ENCODE assay signal across 8 cellular contexts in genomic region chr22:49971232-49972162, GRCh38. TPM values are rescaled to one million over a fixed set of nuclear protein-coding genes. Genes with fewer than 3 reads are reported as not detected.
DNase-seq lines count a peak whose midpoint lies in the region; ATAC-seq and TF ChIP-seq lines count a peak whose summit lies in the region.

No MANE protein-coding gene starts in this region.

- H3K27me3 ChIP-seq in HL-60 (ENCODE audit: insufficient read depth, poor library complexity, severe bottlenecking): no peaks in the 10 kb centered on the region

- H3K27me3 Mint-ChIP-seq in CD14-positive monocyte (ENCODE audit: low read depth in 3 of 3) (peaks cover 0 to 11% (median 2%) of the 10 kb centered on the region in 3 donors), endothelial cell (ENCODE audit: unreplicated experiment) (peaks cover 22% of the 10 kb centered on the region)
- no peaks in the 10 kb centered on the region for H3K27me3 Mint-ChIP-seq in stimulated activated naive B cell treated with anti-CD40 and anti-IgM and Interleukin-4, amounts not matched to agents 10 μg/mL and 1 μg/mL and 100 μg/mL, for 72 hours

- H3K36me3 Mint-ChIP-seq in CD14-positive monocyte (peaks cover 0 to 6% of the 10 kb centered on the region in 2 donors), endothelial cell (ENCODE audit: low read depth, unreplicated experiment) (peaks cover 8% of the 10 kb centered on the region)
- H3K36me3 Mint-ChIP-seq in stimulated activated naive B cell treated with anti-CD40 and anti-IgM and Interleukin-4, amounts not matched to agents 10 μg/mL and 1 μg/mL and 100 μg/mL, for 72 hours: peaks cover 2 to 13% of the 10 kb centered on the region in 2 donors

- H3K4me3 Mint-ChIP-seq in CD14-positive monocyte (peak overlapping the region; percentile 80 to 85), endothelial cell (ENCODE audit: unreplicated experiment) (no peak overlapping the region)
- no peak overlapping the region for H3K4me3 Mint-ChIP-seq in stimulated activated naive B cell treated with anti-CD40 and anti-IgM and Interleukin-4, amounts not matched to agents 10 μg/mL and 1 μg/mL and 100 μg/mL, for 72 hours

- H3K4me3 ChIP-seq in HL-60 (replicated peaks; ENCODE audit: insufficient read depth, low read length): peak overlapping the region; percentile 47

- H3K27ac Mint-ChIP-seq in CD14-positive monocyte (peak overlapping the region; percentile 87 to 96 (median 93)), endothelial cell (ENCODE audit: unreplicated experiment) (no peak overlapping the region)
- H3K27ac Mint-ChIP-seq in stimulated activated naive B cell treated with anti-CD40 and anti-IgM and Interleukin-4, amounts not matched to agents 10 μg/mL and 1 μg/mL and 100 μg/mL, for 72 hours: peak overlapping the region; percentile 97

- TF ChIP-seq CTCF in CD14-positive monocyte (IDR thresholded peaks at IDR 0.05): no peak
- TF ChIP-seq CTCF in HL-60 (IDR thresholded peaks at IDR 0.05; ENCODE audit: insufficient read depth, low read length): no peak
- TF ChIP-seq CTCF in endothelial cell (IDR thresholded peaks at IDR 0.05; ENCODE audit: unreplicated experiment): no peak

- peak; percentile 15 for ATAC-seq in GM19438 (IDR thresholded peaks at IDR 0.05; ENCODE audit: low read depth, unreplicated experiment)
- ATAC-seq in stimulated activated naive B cell treated with anti-CD40 and anti-IgM and Interleukin-4, amounts not matched to agents 10 μg/mL and 1 μg/mL and 100 μg/mL, for 72 hours (replicated peaks): peak; percentile 47 to 52

- peaks cover 35% of the 10 kb centered on the region for H3K4me1 Mint-ChIP-seq in CD14-positive monocyte
- peaks cover 13% of the 10 kb centered on the region for H3K4me1 Mint-ChIP-seq in endothelial cell (ENCODE audit: unreplicated experiment)
- peaks cover 35 to 51% of the 10 kb centered on the region in 2 donors for H3K4me1 Mint-ChIP-seq in stimulated activated naive B cell treated with anti-CD40 and anti-IgM and Interleukin-4, amounts not matched to agents 10 μg/mL and 1 μg/mL and 100 μg/mL, for 72 hours

- H3K27ac ChIP-seq in HL-60 (replicated peaks): peak overlapping the region; percentile 83

- DNase-seq in CD14-positive monocyte (ENCODE audit: low spot score) (peak; percentile 86), HL-60 (ENCODE audit: low read depth in 1 of 2, low spot score in 1 of 2) (peak; percentile 45 to 83), endothelial cell (ENCODE audit: low spot score) (peak; percentile 23), midbrain (lab: John Stamatoyannopoulos, UW) (peak; percentile 50), NCI-H526 treated with DMSO at 0.1 percent for 48 hours (lab: John Stamatoyannopoulos, UW) (no peak)
- DNase-seq in activated CD4-positive, alpha-beta T cell treated with anti-CD3 and anti-CD28 coated beads for 48 hours: peak; percentile 86
- peak; percentile 74 for DNase-seq in stimulated activated naive B cell treated with anti-CD40 and anti-IgM and Interleukin-4, amounts not matched to agents 10 μg/mL and 1 μg/mL and 100 μg/mL, for 72 hours

- intact Hi-C loops in CD14-positive monocyte (cut with micrococcal nuclease): loop anchor here in 1 of 2 donors (2.0 kb wide), 1 partner anchor 37 kb away; no protein-coding TSS in a partner anchor

- H3K9me3 Mint-ChIP-seq in CD14-positive monocyte: no peaks in the 10 kb centered on the region
- H3K9me3 Mint-ChIP-seq in endothelial cell (ENCODE audit: unreplicated experiment): no peaks in the 10 kb centered on the region
- peaks cover 4 to 5% of the 10 kb centered on the region in 2 donors for H3K9me3 Mint-ChIP-seq in stimulated activated naive B cell treated with anti-CD40 and anti-IgM and Interleukin-4, amounts not matched to agents 10 μg/mL and 1 μg/mL and 100 μg/mL, for 72 hours

RNA-seq across cellular contexts. Expression of gene PIM3, which starts 10.9 kb away (rescaled TPM):
- polyA plus RNA-seq in CD14-positive monocyte: 10 to 100 TPM; 38.8 to 40.4 TPM
- 112 TPM for total RNA-seq in endothelial cell (ENCODE audit: unreplicated experiment)

RNA-seq across cellular contexts. Expression of gene IL17REL, which starts 41.1 kb away (rescaled TPM):
- not detected for polyA plus RNA-seq in CD14-positive monocyte
- total RNA-seq in endothelial cell (ENCODE audit: unreplicated experiment): 0.15 TPM

RNA-seq across cellular contexts. Expression of gene CRELD2, which starts 53.1 kb away (rescaled TPM):
- polyA plus RNA-seq in CD14-positive monocyte: 10 to 100 TPM; 20.3 to 27.6 TPM
- total RNA-seq in endothelial cell (ENCODE audit: unreplicated experiment): 207 TPM

RNA-seq across cellular contexts. Expression of gene ALG12, which starts 53.3 kb away (rescaled TPM):
- 1 to 10 TPM; 7.2 to 9.5 TPM for polyA plus RNA-seq in CD14-positive monocyte
- total RNA-seq in endothelial cell (ENCODE audit: unreplicated experiment): 23.2 TPM

Comparison
In these comparisons a context has a peak if more than half of its experiments do, and no peak if none do; other contexts are left out.
1. H3K4me3 Mint-ChIP-seq: peak in CD14-positive monocyte (2 of 2); none in endothelial cell (single experiment) and stimulated activated naive B cell treated with anti-CD40 and anti-IgM and Interleukin-4, amounts not matched to agents 10 μg/mL and 1 μg/mL and 100 μg/mL, for 72 hours (0 of 2).